13 cellular contexts compared by ENCODE assay signal in genomic region chr12:120833849-120834248, GRCh38.
DNase-seq lines count a peak whose midpoint lies in the region; ATAC-seq and TF ChIP-seq lines count a peak whose summit lies in the region.
"Had no signal": no experiment of that assay in that cellular context is flagged by ENCODE, and none has a peak within 500 bp of the region (broad histone marks: within the 10 kb centered on the region; RNA-seq: fewer than 3 reads in every experiment).

No MANE protein-coding gene starts in this region.

- intact Hi-C loops in lower leg skin (cut with DNase I; ENCODE audit: low total_unique reads): no loop called here

- no peak for DNase-seq in GM06990 (ENCODE audit: extremely low read depth, insufficient read length)
- peak; percentile 25 for DNase-seq in HFFc6
- DNase-seq in retinal pigment epithelial cell (ENCODE audit: low read depth): peak; percentile 46
- no peak for DNase-seq in NCI-H1105 (lab: John Stamatoyannopoulos, UW)
- DNase-seq in lower leg skin (ENCODE audit: low spot score in 2 of 2): no peak
- DNase-seq in NCI-H82 treated with DMSO at 0.1 percent for 48 hours (lab: John Stamatoyannopoulos, UW; ENCODE audit: unreplicated experiment): no peak
- DNase-seq: DMS153, hypothalamus, NCI-H2029, right lobe of liver had no signal

- no peak overlapping the region for H3K4me3 Mint-ChIP-seq in HFFc6
- H3K4me3 Mint-ChIP-seq: dendritic cell treated with granulocyte-macrophage colony-stimulating factor and Interleukin-4, amounts not matched to agents 40 ng/mL and 50 ng/mL, for 4 days had no signal

- no peak for ATAC-seq in GM21825 (IDR thresholded peaks at IDR 0.05; ENCODE audit: unreplicated experiment)

- no peak overlapping the region for H3K27ac Mint-ChIP-seq in HFFc6
- H3K27ac Mint-ChIP-seq: dendritic cell treated with granulocyte-macrophage colony-stimulating factor and Interleukin-4, amounts not matched to agents 40 ng/mL and 50 ng/mL, for 4 days had no signal

- H3K27me3 ChIP-seq in GM06990 (replicated peaks; ENCODE audit: control insufficient read depth, insufficient read depth, low read length): no peaks in the 10 kb centered on the region
- H3K27me3 ChIP-seq: right lobe of liver had no signal

- 64 to 66% methylated on average over 4 of the region's 4 CpGs for WGBS in lower leg skin, 2 donors

- no peaks in the 10 kb centered on the region for H3K36me3 ChIP-seq in GM06990 (ENCODE audit: control insufficient read depth, insufficient read depth, low read length)
- H3K36me3 ChIP-seq: right lobe of liver had no signal

- H3K27me3 Mint-ChIP-seq in HFFc6 (ENCODE audit: insufficient read depth): no peaks in the 10 kb centered on the region
- H3K27me3 Mint-ChIP-seq: dendritic cell treated with granulocyte-macrophage colony-stimulating factor and Interleukin-4, amounts not matched to agents 40 ng/mL and 50 ng/mL, for 4 days had no signal

- no peaks in the 10 kb centered on the region for H3K9me3 Mint-ChIP-seq in HFFc6
- H3K9me3 Mint-ChIP-seq: dendritic cell treated with granulocyte-macrophage colony-stimulating factor and Interleukin-4, amounts not matched to agents 40 ng/mL and 50 ng/mL, for 4 days had no signal

- peak overlapping the region; percentile 60 for H3K27ac ChIP-seq in angular gyrus (ENCODE audit: low read depth, low read length)
- H3K27ac ChIP-seq: right lobe of liver had no signal

- TF ChIP-seq POLR2A in lower leg skin (IDR thresholded peaks at IDR 0.05): no peak

- no peaks in the 10 kb centered on the region for H3K36me3 Mint-ChIP-seq in HFFc6 (ENCODE audit: low read depth)

- no peak for TF ChIP-seq CTCF in GM06990 (IDR thresholded peaks at IDR 0.05; ENCODE audit: insufficient read depth, low read length, poor library complexity, severe bottlenecking)
- no peak for TF ChIP-seq CTCF in HFFc6 (IDR thresholded peaks at IDR 0.05)
- TF ChIP-seq CTCF in retinal pigment epithelial cell (conservative IDR thresholded peaks at IDR 0.05; ENCODE audit: low read depth, low read length): no peak
- no peak for TF ChIP-seq CTCF in lower leg skin (IDR thresholded peaks at IDR 0.05)

- H3K4me3 ChIP-seq in GM06990 (replicated peaks; ENCODE audit: low read depth, low read length) (peak overlapping the region; percentile 10), retinal pigment epithelial cell (ENCODE audit: low read length) (no peak overlapping the region), lower leg skin (ENCODE audit: low read depth, poor library complexity, severe bottlenecking) (no peak overlapping the region)
- H3K4me3 ChIP-seq: right lobe of liver had no signal

- peaks cover 38% of the 10 kb centered on the region for H3K4me1 Mint-ChIP-seq in HFFc6 (ENCODE audit: low read depth)

Comparison
In these comparisons a context has a peak if more than half of its experiments do, and no peak if none do; other contexts are left out.
1. DNase-seq: peak in HFFc6 (single experiment) and retinal pigment epithelial cell (single experiment); none in GM06990 (single experiment), NCI-H1105 (single experiment), lower leg skin (0 of 2) and NCI-H82 treated with DMSO at 0.1 percent for 48 hours (single experiment).